ENCODE assay signal across 11 cellular contexts in the genomic region with DNA sequence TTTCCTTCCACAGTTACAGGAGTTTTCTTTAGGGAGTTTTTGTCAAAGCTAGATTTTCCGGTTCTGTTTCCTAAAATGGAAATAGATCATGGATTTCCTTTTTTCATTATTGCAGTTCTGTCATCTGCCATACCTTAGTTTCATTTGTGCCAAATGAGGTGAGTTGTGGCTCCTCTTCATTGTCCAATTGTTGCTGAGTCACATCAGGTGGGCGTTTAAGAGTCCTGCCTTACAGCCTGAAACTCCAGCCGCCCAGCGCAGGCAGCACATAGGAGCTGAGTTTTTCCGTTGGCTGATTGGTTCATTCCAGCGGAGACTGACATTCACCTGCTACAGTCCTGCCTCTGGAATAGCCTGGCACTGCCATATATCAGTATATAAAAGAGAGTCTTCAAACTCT. TPM values are rescaled to one million over a fixed set of nuclear protein-coding genes. Genes with fewer than 3 reads are reported as not detected.
DNase-seq lines count a peak whose midpoint lies in the region; ATAC-seq, FAIRE-seq and TF ChIP-seq lines count a peak whose summit lies in the region.
"Had no signal": no experiment of that assay in that cellular context is flagged by ENCODE, and none has a peak within 500 bp of the region (broad histone marks: within the 10 kb centered on the region; RNA-seq: fewer than 3 reads in every experiment).

No MANE protein-coding gene starts in this region.

- H3K27me3 ChIP-seq in astrocyte (ENCODE audit: insufficient read depth, low read length): no peaks in the 10 kb centered on the region
- H3K27me3 ChIP-seq in left lung: no peaks in the 10 kb centered on the region
- H3K27me3 ChIP-seq in tibial artery: no peaks in the 10 kb centered on the region
- H3K27me3 ChIP-seq: heart left ventricle had no signal

- no peak overlapping the region for H3K4me3 ChIP-seq in astrocyte (ENCODE audit: insufficient read depth, low read depth, low read length)
- no peak overlapping the region for H3K4me3 ChIP-seq in left lung
- no peak overlapping the region for H3K4me3 ChIP-seq in tibial artery
- H3K4me3 ChIP-seq: heart left ventricle had no signal

- no peak for FAIRE-seq in astrocyte (lab: Jason Lieb, UNC)
- FAIRE-seq: urothelium cell line had no signal

- H3K4me1 ChIP-seq in astrocyte (ENCODE audit: insufficient read depth, low read length): peaks cover 35% of the 10 kb centered on the region
- peaks cover 22 to 67% of the 10 kb centered on the region in 2 donors for H3K4me1 ChIP-seq in left lung
- peaks cover 0 to 34% (median 14%) of the 10 kb centered on the region in 4 donors for H3K4me1 ChIP-seq in tibial artery

- H3K27ac ChIP-seq in astrocyte (ENCODE audit: low read depth, low read length) (peak overlapping the region; percentile 81), left lung (peak overlapping the region; percentile 49 to 67), tibial artery (peak overlapping the region; percentile 33 to 40)

- peaks cover 3% of the 10 kb centered on the region for H3K36me3 ChIP-seq in astrocyte (ENCODE audit: insufficient read depth, low read length)
- no peaks in the 10 kb centered on the region for H3K36me3 ChIP-seq in left lung
- H3K36me3 ChIP-seq in tibial artery: no peaks in the 10 kb centered on the region

- H3K4me2 ChIP-seq in astrocyte (ENCODE audit: low read length): no peak overlapping the region

- POLR2A ChIA-PET in activated CD8-positive, alpha-beta T cell treated with anti-CD3 and anti-CD28 coated beads for 36 hours (lab: Charles Lee): interaction anchor here (1.0 kb wide), 1 partner anchor 9 kb away, joined by 3 read pairs; no protein-coding TSS in a partner anchor
- POLR2A ChIA-PET in activated CD8-positive, alpha-beta T cell treated with anti-CD3 and anti-CD28 coated beads, Interleukin-2, amount 10 ng/mL, durations not matched to agents 7 days and 5 days (lab: Charles Lee): interaction anchor here (0.7 to 1.6 kb wide), 2 partner anchors 14 to 141 kb away, joined by 3 to 4 read pairs; a partner anchor contains a TSS

- intact Hi-C loops in activated CD8-positive, alpha-beta T cell treated with anti-CD3 and anti-CD28 coated beads for 36 hours (cut with micrococcal nuclease): no loop called here
- intact Hi-C loops in left lung (cut with DNase I) (no loop called here), tibial artery (cut with DNase I; ENCODE audit: low total_unique reads) (no loop called here)

- CTCF ChIA-PET in activated CD8-positive, alpha-beta T cell treated with anti-CD3 and anti-CD28 coated beads for 36 hours (lab: Charles Lee): interaction anchor here (0.8 to 1.7 kb wide), 3 partner anchors 11 to 35 kb away, joined by 3 to 8 read pairs (median 5); no protein-coding TSS in a partner anchor
- CTCF ChIA-PET in activated CD8-positive, alpha-beta T cell treated with anti-CD3 and anti-CD28 coated beads, Interleukin-2, amount 10 ng/mL, durations not matched to agents 7 days and 5 days (lab: Charles Lee): interaction anchor here (2.5 to 2.9 kb wide), 2 partner anchors 10 kb away, joined by 7 to 11 read pairs; no protein-coding TSS in a partner anchor

- H2AFZ ChIP-seq in astrocyte (ENCODE audit: low read depth, low read length): no peak overlapping the region

- H3K9me3 Mint-ChIP-seq in activated CD8-positive, alpha-beta T cell treated with anti-CD3 and anti-CD28 coated beads for 36 hours: no peaks in the 10 kb centered on the region
- no peaks in the 10 kb centered on the region for H3K9me3 Mint-ChIP-seq in activated CD8-positive, alpha-beta T cell treated with anti-CD3 and anti-CD28 coated beads, Interleukin-2, amount 10 ng/mL, durations not matched to agents 7 days and 5 days (ENCODE audit: insufficient read depth)
- H3K9me3 Mint-ChIP-seq in astrocyte (ENCODE audit: unreplicated experiment): no peaks in the 10 kb centered on the region
- H3K9me3 Mint-ChIP-seq: activated naive CD4-positive, alpha-beta T cell treated with anti-CD3 and anti-CD28 coated beads, Interleukin-2, amount 50 U/mL, for 72 hours had no signal

- peak overlapping the region; percentile 52 for H3K27ac Mint-ChIP-seq in activated CD8-positive, alpha-beta T cell treated with anti-CD3 and anti-CD28 coated beads for 36 hours
- no peak overlapping the region for H3K27ac Mint-ChIP-seq in activated CD8-positive, alpha-beta T cell treated with anti-CD3 and anti-CD28 coated beads, Interleukin-2, amount 10 ng/mL, durations not matched to agents 7 days and 5 days
- H3K27ac Mint-ChIP-seq in astrocyte (ENCODE audit: unreplicated experiment): peak overlapping the region; percentile 47

- H4K20me1 ChIP-seq in astrocyte (ENCODE audit: insufficient read depth, low read length): peaks cover 28% of the 10 kb centered on the region

- H3K27me3 Mint-ChIP-seq in activated CD8-positive, alpha-beta T cell treated with anti-CD3 and anti-CD28 coated beads for 36 hours: no peaks in the 10 kb centered on the region
- no peaks in the 10 kb centered on the region for H3K27me3 Mint-ChIP-seq in activated CD8-positive, alpha-beta T cell treated with anti-CD3 and anti-CD28 coated beads, Interleukin-2, amount 10 ng/mL, durations not matched to agents 7 days and 5 days (ENCODE audit: low read depth)
- H3K27me3 Mint-ChIP-seq in astrocyte (ENCODE audit: low read depth, unreplicated experiment): no peaks in the 10 kb centered on the region

- peaks cover 53% of the 10 kb centered on the region for H3K79me2 ChIP-seq in astrocyte (ENCODE audit: insufficient read depth, low read length)

- H3K9me3 ChIP-seq in astrocyte (ENCODE audit: insufficient read depth, low read depth, low read length) (no peaks in the 10 kb centered on the region), left lung (no peaks in the 10 kb centered on the region), tibial artery (no peaks in the 10 kb centered on the region)
- H3K9me3 ChIP-seq: heart left ventricle had no signal

- H3K36me3 Mint-ChIP-seq in activated CD8-positive, alpha-beta T cell treated with anti-CD3 and anti-CD28 coated beads for 36 hours (ENCODE audit: low read depth): peaks cover 23% of the 10 kb centered on the region
- H3K36me3 Mint-ChIP-seq in activated CD8-positive, alpha-beta T cell treated with anti-CD3 and anti-CD28 coated beads, Interleukin-2, amount 10 ng/mL, durations not matched to agents 7 days and 5 days (ENCODE audit: low read depth): peaks cover 33% of the 10 kb centered on the region
- H3K36me3 Mint-ChIP-seq in astrocyte (ENCODE audit: low read depth, unreplicated experiment): peaks cover 2% of the 10 kb centered on the region

- no peak for DNase-seq in activated CD8-positive, alpha-beta T cell treated with anti-CD3 and anti-CD28 coated beads for 36 hours
- no peak for DNase-seq in activated CD8-positive, alpha-beta T cell treated with anti-CD3 and anti-CD28 coated beads, Interleukin-2, amount 10 ng/mL, durations not matched to agents 7 days and 5 days
- DNase-seq in astrocyte (ENCODE audit: low read depth) (no peak), left lung (no peak), tibial artery (no peak), middle frontal gyrus (ENCODE audit: extremely low spot score, low spot score) (no peak), NCI-H748 (lab: John Stamatoyannopoulos, UW; ENCODE audit: unreplicated experiment) (no peak)
- DNase-seq: heart left ventricle had no signal

- peaks cover 51% of the 10 kb centered on the region for H3K4me1 Mint-ChIP-seq in activated CD8-positive, alpha-beta T cell treated with anti-CD3 and anti-CD28 coated beads for 36 hours (ENCODE audit: low read depth)
- peaks cover 37% of the 10 kb centered on the region for H3K4me1 Mint-ChIP-seq in activated CD8-positive, alpha-beta T cell treated with anti-CD3 and anti-CD28 coated beads, Interleukin-2, amount 10 ng/mL, durations not matched to agents 7 days and 5 days (ENCODE audit: low read depth)
- H3K4me1 Mint-ChIP-seq in astrocyte (ENCODE audit: low read depth, unreplicated experiment): peaks cover 34% of the 10 kb centered on the region

- no peak overlapping the region for H3K9ac ChIP-seq in astrocyte (ENCODE audit: low read length)

- no peak for ATAC-seq in activated CD8-positive, alpha-beta T cell treated with anti-CD3 and anti-CD28 coated beads for 36 hours
- no peak for ATAC-seq in activated CD8-positive, alpha-beta T cell treated with anti-CD3 and anti-CD28 coated beads, Interleukin-2, amount 10 ng/mL, durations not matched to agents 7 days and 5 days
- ATAC-seq in left lung (no peak), HG02759 (IDR thresholded peaks at IDR 0.05; ENCODE audit: unreplicated experiment) (no peak)
- ATAC-seq: heart left ventricle had no signal

- TF ChIP-seq CTCF in activated CD8-positive, alpha-beta T cell treated with anti-CD3 and anti-CD28 coated beads for 36 hours (IDR thresholded peaks at IDR 0.05): no peak
- TF ChIP-seq CTCF in astrocyte (IDR thresholded peaks at IDR 0.05; ENCODE audit: insufficient read depth, low read depth, low read length) (no peak), left lung (IDR thresholded peaks at IDR 0.05) (no peak), tibial artery (IDR thresholded peaks at IDR 0.05) (no peak)

- H3K4me3 Mint-ChIP-seq in activated CD8-positive, alpha-beta T cell treated with anti-CD3 and anti-CD28 coated beads for 36 hours: no peak overlapping the region
- H3K4me3 Mint-ChIP-seq in activated CD8-positive, alpha-beta T cell treated with anti-CD3 and anti-CD28 coated beads, Interleukin-2, amount 10 ng/mL, durations not matched to agents 7 days and 5 days: no peak overlapping the region
- H3K4me3 Mint-ChIP-seq in astrocyte (ENCODE audit: unreplicated experiment): no peak overlapping the region

RNA-seq across cellular contexts. Expression of a gene that starts 14.1 kb away (rescaled TPM):
- total RNA-seq in activated CD8-positive, alpha-beta T cell treated with anti-CD3 and anti-CD28 coated beads for 36 hours: 10 to 100 TPM; 12.9 to 14.6 TPM
- 10 to 100 TPM; 17.2 to 19.2 TPM for total RNA-seq in activated CD8-positive, alpha-beta T cell treated with anti-CD3 and anti-CD28 coated beads, Interleukin-2, amount 10 ng/mL, durations not matched to agents 7 days and 5 days
- total RNA-seq in astrocyte: 9.8 and 14.4 TPM in 2 replicates
- 10 to 100 TPM; 19.5 to 21.0 TPM for total RNA-seq in left lung

RNA-seq across cellular contexts. Expression of a gene that starts 15.1 kb away (rescaled TPM):
- 10 to 100 TPM in 1 of 2 experiments, 1 to 10 TPM in 1; 8.4 to 11.8 TPM for total RNA-seq in activated CD8-positive, alpha-beta T cell treated with anti-CD3 and anti-CD28 coated beads for 36 hours
- 10 to 100 TPM; 13.3 to 15.4 TPM for total RNA-seq in activated CD8-positive, alpha-beta T cell treated with anti-CD3 and anti-CD28 coated beads, Interleukin-2, amount 10 ng/mL, durations not matched to agents 7 days and 5 days
- total RNA-seq in astrocyte (9.6 and 10.2 TPM in 2 replicates), left lung (1 to 10 TPM; 7.7 to 8.0 TPM)

RNA-seq across cellular contexts. Expression of a gene that starts 45.4 kb away (rescaled TPM):
- total RNA-seq in activated CD8-positive, alpha-beta T cell treated with anti-CD3 and anti-CD28 coated beads for 36 hours: 10 to 100 TPM; 40.8 to 49.5 TPM
- 10 to 100 TPM; 51.8 to 57.7 TPM for total RNA-seq in activated CD8-positive, alpha-beta T cell treated with anti-CD3 and anti-CD28 coated beads, Interleukin-2, amount 10 ng/mL, durations not matched to agents 7 days and 5 days
- total RNA-seq in astrocyte: 44.1 and 44.4 TPM in 2 replicates
- total RNA-seq in left lung: 10 to 100 TPM; 34.8 to 56.9 TPM
